13 cellular contexts compared by ENCODE assay signal in the genomic region with DNA sequence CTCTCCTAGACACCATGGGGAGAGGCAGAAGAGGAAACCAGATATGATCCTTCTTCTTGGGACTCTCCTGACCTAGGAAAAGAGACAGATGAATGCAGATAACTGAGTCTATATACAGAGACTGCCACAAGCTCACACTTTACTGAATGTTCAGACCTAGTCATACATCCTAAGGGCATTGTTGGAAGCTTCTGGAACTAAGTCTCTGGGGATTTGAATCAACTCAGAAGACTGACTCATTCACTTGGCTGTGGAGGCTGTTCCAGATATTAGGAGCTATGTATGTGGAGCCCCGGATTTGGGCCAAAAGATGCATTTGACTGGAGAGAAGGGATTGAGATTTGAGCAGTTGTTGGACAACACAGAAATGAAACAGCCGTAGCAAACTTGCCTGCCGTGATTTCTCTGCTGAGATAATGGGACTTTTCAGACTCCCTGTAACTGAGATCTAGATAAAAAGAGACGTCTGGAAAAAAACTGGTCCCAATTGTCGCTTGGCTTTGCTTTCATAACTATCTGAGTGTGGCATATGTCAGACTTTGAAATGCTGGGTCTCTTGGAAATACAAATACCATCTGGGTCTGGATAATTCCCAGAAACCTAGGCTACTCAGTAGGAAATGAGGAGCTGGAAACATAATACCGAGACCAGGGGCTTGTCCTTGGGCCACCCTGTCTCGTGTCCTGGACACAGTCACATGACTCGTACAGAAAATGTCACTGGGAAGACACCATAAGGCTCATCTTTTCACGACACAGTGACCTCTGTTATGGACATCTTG.
DNase-seq lines count a peak whose midpoint lies in the region; FAIRE-seq and TF ChIP-seq lines count a peak whose summit lies in the region.
"Had no signal": no experiment of that assay in that cellular context is flagged by ENCODE, and none has a peak within 500 bp of the region (broad histone marks: within the 10 kb centered on the region; RNA-seq: fewer than 3 reads in every experiment).

No MANE protein-coding gene starts in this region.

- H3K4me3 Mint-ChIP-seq in mesothelial cell of epicardium = no peak overlapping the region
- no peak overlapping the region for H3K4me3 Mint-ChIP-seq in activated T-helper 1 cell treated with anti-CD3 and anti-CD28 coated beads, Interleukin-12 subunit alpha, Interleukin-12 subunit beta, Interleukin-2, Interleukin-4 antibody, amounts not matched to agents 30 ng/mL and 10 ng/mL and 1 ng/mL, durations not matched to agents 14 hours and 24 hours and 36 hours
- H3K4me3 Mint-ChIP-seq: immature natural killer cell had no signal

- no peak overlapping the region for H3K27ac ChIP-seq in AG04450 (ENCODE audit: low read depth, low read length)
- H3K27ac ChIP-seq: spleen had no signal

- H3K4me3 ChIP-seq in AG04450 (ENCODE audit: low read depth, low read length) = no peak overlapping the region
- H3K4me3 ChIP-seq: spleen had no signal

- no peaks in the 10 kb centered on the region for H3K27me3 ChIP-seq in AG04450 (ENCODE audit: control insufficient read depth, insufficient read depth, low read length)

- H3K27ac Mint-ChIP-seq in mesothelial cell of epicardium = peak overlapping the region; percentile 43
- no peak overlapping the region for H3K27ac Mint-ChIP-seq in activated T-helper 1 cell treated with anti-CD3 and anti-CD28 coated beads, Interleukin-12 subunit alpha, Interleukin-12 subunit beta, Interleukin-2, Interleukin-4 antibody, amounts not matched to agents 30 ng/mL and 10 ng/mL and 1 ng/mL, durations not matched to agents 14 hours and 24 hours and 36 hours
- H3K27ac Mint-ChIP-seq: immature natural killer cell had no signal

- DNase-seq in AG04450 (ENCODE audit: low read depth, low spot score) (peak; percentile 39), NCI-H446 (lab: John Stamatoyannopoulos, UW) (peak; percentile 83 to 95), dermis blood vessel endothelial cell (peak; percentile 78), mesothelial cell of epicardium (ENCODE audit: low spot score in 2 of 2, unreplicated experiment in 2 of 2) (no peak), RCC 7860 (ENCODE audit: low spot score) (no peak), SHP77 treated with DMSO at 0.1 percent for 48 hours (lab: John Stamatoyannopoulos, UW) (no peak)
- DNase-seq in activated T-helper 1 cell treated with anti-CD3 and anti-CD28 coated beads, Interleukin-12 subunit alpha, Interleukin-12 subunit beta, Interleukin-2, Interleukin-4 antibody, amounts not matched to agents 30 ng/mL and 10 ng/mL and 1 ng/mL, durations not matched to agents 14 hours and 24 hours and 36 hours (ENCODE audit: low spot score) = no peak
- DNase-seq in activated naive CD4-positive, alpha-beta T cell treated with Interleukin-2 at 50 U/mL for 16 hours = no peak
- DNase-seq: activated CD4-positive, alpha-beta T cell treated with anti-CD3 and anti-CD28 coated beads, Interleukin-2, amount 50 U/mL, for 4 hours; immature natural killer cell; KBM-7; RPMI8226; spleen had no signal

- no peaks in the 10 kb centered on the region for H3K27me3 Mint-ChIP-seq in mesothelial cell of epicardium (ENCODE audit: low read depth)
- no peaks in the 10 kb centered on the region for H3K27me3 Mint-ChIP-seq in activated T-helper 1 cell treated with anti-CD3 and anti-CD28 coated beads, Interleukin-12 subunit alpha, Interleukin-12 subunit beta, Interleukin-2, Interleukin-4 antibody, amounts not matched to agents 30 ng/mL and 10 ng/mL and 1 ng/mL, durations not matched to agents 14 hours and 24 hours and 36 hours (ENCODE audit: insufficient read depth)

- no peaks in the 10 kb centered on the region for H3K36me3 Mint-ChIP-seq in mesothelial cell of epicardium
- H3K36me3 Mint-ChIP-seq in activated T-helper 1 cell treated with anti-CD3 and anti-CD28 coated beads, Interleukin-12 subunit alpha, Interleukin-12 subunit beta, Interleukin-2, Interleukin-4 antibody, amounts not matched to agents 30 ng/mL and 10 ng/mL and 1 ng/mL, durations not matched to agents 14 hours and 24 hours and 36 hours (ENCODE audit: low read depth) = no peaks in the 10 kb centered on the region
- H3K36me3 Mint-ChIP-seq: immature natural killer cell had no signal

- TF ChIP-seq CTCF in AG04450 (IDR thresholded peaks at IDR 0.05; ENCODE audit: low read depth, low read length) = no peak
- TF ChIP-seq CTCF in mesothelial cell of epicardium (IDR thresholded peaks at IDR 0.05; ENCODE audit: unreplicated experiment) = no peak

- CTCF ChIA-PET in AG04450 (lab: Charles Lee) = interaction anchor here (1.8 kb wide), 1 partner anchor 407 kb away, joined by 5 read pairs; no protein-coding TSS in a partner anchor

- intact Hi-C loops in activated T-helper 1 cell treated with anti-CD3 and anti-CD28 coated beads, Interleukin-12 subunit alpha, Interleukin-12 subunit beta, Interleukin-2, Interleukin-4 antibody, amounts not matched to agents 30 ng/mL and 10 ng/mL and 1 ng/mL, durations not matched to agents 14 hours and 24 hours and 36 hours (cut with micrococcal nuclease) = no loop called here

- H3K4me1 Mint-ChIP-seq in mesothelial cell of epicardium = peaks cover 12% of the 10 kb centered on the region
- H3K4me1 Mint-ChIP-seq in activated T-helper 1 cell treated with anti-CD3 and anti-CD28 coated beads, Interleukin-12 subunit alpha, Interleukin-12 subunit beta, Interleukin-2, Interleukin-4 antibody, amounts not matched to agents 30 ng/mL and 10 ng/mL and 1 ng/mL, durations not matched to agents 14 hours and 24 hours and 36 hours (ENCODE audit: low read depth) = no peaks in the 10 kb centered on the region
- H3K4me1 Mint-ChIP-seq: immature natural killer cell had no signal

- POLR2A ChIA-PET in AG04450 (lab: Yijun Ruan, JAX) = interaction anchor here (0.6 kb wide), 1 partner anchor 440 kb away, joined by 3 read pairs; no protein-coding TSS in a partner anchor

- FAIRE-seq in RCC 7860 (lab: Jason Lieb, UNC) = no peak

- no peaks in the 10 kb centered on the region for H3K9me3 ChIP-seq in AG04450 (ENCODE audit: control insufficient read depth, insufficient read depth, low read length)
- H3K9me3 ChIP-seq: spleen had no signal

- H3K9me3 Mint-ChIP-seq in mesothelial cell of epicardium = no peaks in the 10 kb centered on the region
- no peaks in the 10 kb centered on the region for H3K9me3 Mint-ChIP-seq in activated T-helper 1 cell treated with anti-CD3 and anti-CD28 coated beads, Interleukin-12 subunit alpha, Interleukin-12 subunit beta, Interleukin-2, Interleukin-4 antibody, amounts not matched to agents 30 ng/mL and 10 ng/mL and 1 ng/mL, durations not matched to agents 14 hours and 24 hours and 36 hours
- H3K9me3 Mint-ChIP-seq: immature natural killer cell had no signal

Comparison
In these comparisons a context has a peak if more than half of its experiments do, and no peak if none do; other contexts are left out.
1. DNase-seq: peak in AG04450 (single experiment), NCI-H446 (2 of 2) and dermis blood vessel endothelial cell (single experiment); none in mesothelial cell of epicardium (0 of 2), activated T-helper 1 cell treated with anti-CD3 and anti-CD28 coated beads, Interleukin-12 subunit alpha, Interleukin-12 subunit beta, Interleukin-2, Interleukin-4 antibody, amounts not matched to agents 30 ng/mL and 10 ng/mL and 1 ng/mL, durations not matched to agents 14 hours and 24 hours and 36 hours (single experiment), RCC 7860 (single experiment), SHP77 treated with DMSO at 0.1 percent for 48 hours (single experiment) and activated naive CD4-positive, alpha-beta T cell treated with Interleukin-2 at 50 U/mL for 16 hours (single experiment).